ENCODE assay signal across 20 cellular contexts in the genomic region with DNA sequence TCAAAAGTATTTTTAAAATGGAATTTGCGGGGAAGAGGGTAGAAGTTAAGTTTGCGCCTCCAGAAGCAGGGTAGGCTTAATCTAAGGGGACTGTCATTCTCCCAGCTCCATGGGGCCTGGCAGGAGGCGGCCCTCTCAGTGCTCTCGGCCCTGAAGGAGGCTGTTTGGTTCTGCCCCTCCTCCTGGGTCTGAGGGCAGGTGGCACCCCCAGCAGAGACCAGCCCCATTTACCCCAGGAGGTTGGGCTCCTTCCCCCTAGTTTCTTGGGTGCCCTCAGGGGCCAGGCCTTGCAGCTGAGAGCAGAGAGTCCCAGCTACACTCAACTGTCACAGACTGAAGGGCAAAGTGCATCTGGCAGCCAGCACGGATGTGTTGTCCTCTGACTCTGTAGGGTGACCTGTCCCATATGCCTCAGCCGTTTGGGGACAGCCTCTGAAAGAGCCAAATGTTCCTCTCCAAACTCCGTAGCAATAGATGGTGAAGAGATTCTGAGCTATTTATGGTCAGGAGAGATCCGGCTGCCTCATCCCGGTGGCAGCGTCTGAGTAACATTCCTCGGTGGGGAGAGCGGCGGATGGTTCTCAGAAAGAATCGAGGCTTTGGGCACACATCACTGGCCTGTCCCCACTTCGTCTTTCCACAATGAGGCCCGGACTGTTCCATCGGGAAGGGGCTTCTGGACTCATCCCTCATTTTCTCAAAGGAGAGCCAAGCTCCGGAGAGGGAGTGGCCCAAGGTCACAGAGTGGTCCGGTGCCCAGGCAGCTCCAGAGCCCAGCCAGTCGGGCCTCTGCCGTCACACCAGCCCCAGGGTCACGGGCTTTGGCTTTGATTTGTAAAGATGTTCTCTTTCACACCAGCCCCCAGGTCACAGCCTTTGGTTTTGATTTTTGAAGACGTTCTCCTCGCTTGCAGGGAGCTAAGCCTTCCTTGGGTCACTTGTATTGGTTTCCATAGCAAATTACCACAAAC.
DNase-seq lines count a peak whose midpoint lies in the region; ATAC-seq, FAIRE-seq and TF ChIP-seq lines count a peak whose summit lies in the region.
"Had no signal": no experiment of that assay in that cellular context is flagged by ENCODE, and none has a peak within 500 bp of the region (broad histone marks: within the 10 kb centered on the region; RNA-seq: fewer than 3 reads in every experiment).

No MANE protein-coding gene starts in this region.

- H3K36me3 ChIP-seq in left ventricle myocardium inferior (no peaks in the 10 kb centered on the region), HepG2 (replicated peaks in 1 of 2; ENCODE audit: control insufficient read depth in 1 of 2, insufficient read depth in 2 of 2, low read length in 2 of 2) (no peaks in the 10 kb centered on the region), small intestine (ENCODE audit: control insufficient read depth in 2 of 2, insufficient read depth in 2 of 2, low read length in 2 of 2) (no peaks in the 10 kb centered on the region)

- H3K27me3 ChIP-seq in left ventricle myocardium inferior (ENCODE audit: low read depth): no peaks in the 10 kb centered on the region
- peaks cover 5 to 28% of the 10 kb centered on the region in 2 experiments; a peak in 2 of 5 replicates for H3K27me3 ChIP-seq in HepG2 (ENCODE audit: control insufficient read depth in 1 of 2, insufficient read depth in 2 of 2, low read length in 2 of 2)
- no peaks in the 10 kb centered on the region for H3K27me3 ChIP-seq in small intestine (ENCODE audit: control insufficient read depth in 2 of 2, insufficient read depth in 2 of 2, low read length in 2 of 2)

- in situ Hi-C loops in HepG2 (cut with HindIII; ENCODE audit: extremely low pct_ligation_motif_present, low pct_unique_long_range_greater_than_20kb): no loop called here

- DNase-seq in Right ventricle myocardium inferior (ENCODE audit: missing footprints): no peak
- no peak for DNase-seq in cardiac septum (ENCODE audit: low spot score)
- DNase-seq in left ventricle myocardium inferior: no peak
- no peak for DNase-seq in HepG2 (ENCODE audit: low spot score)
- DNase-seq in small intestine: peak; percentile 65
- no peak for DNase-seq in hippocampal formation (lab: John Stamatoyannopoulos, UW)
- no peak for DNase-seq in cerebellum (ENCODE audit: low spot score)
- no peak for DNase-seq in DMS53 treated with DMSO at 0.1 percent for 48 hours (lab: John Stamatoyannopoulos, UW; ENCODE audit: unreplicated experiment)
- DNase-seq: 8988T; CD4-positive, alpha-beta memory T cell; DMS79 treated with DMSO at 0.1 percent for 48 hours; GM23248; NCI-H1048; NCI-H1436 treated with DMSO at 0.1 percent for 48 hours; NCI-H2029 treated with DMSO at 0.1 percent for 48 hours; NCI-H774 had no signal

- no peak for TF ChIP-seq CTCF in left ventricle myocardium inferior (IDR thresholded peaks at IDR 0.05; ENCODE audit: borderline replicate concordance)
- no peak for TF ChIP-seq CTCF in HepG2 (CRISPR knock-in tag; IDR thresholded peaks at IDR 0.05)

- no TSS peak for BruUV-seq in HepG2 (replicated peaks; lab: Mats Ljungman, UMichigan)

- no peak for FAIRE-seq in HepG2 (lab: Jason Lieb, UNC)
- no peak for FAIRE-seq in small intestine (lab: Jason Lieb, UNC)
- FAIRE-seq: D721Med, G401.6, GM18507 had no signal

- TF ChIP-seq EP300 in HepG2 (IDR thresholded peaks at IDR 0.05; ENCODE audit: low read depth in 2 of 2, low read length in 2 of 2) (no peak), HepG2 (CRISPR knock-in tag; IDR thresholded peaks at IDR 0.05; ENCODE audit: borderline replicate concordance) (no peak)

- 35% methylated on average over 14 of the region's 24 CpGs for WGBS in HepG2 (ENCODE audit: low lambda C conversion rate)
- 59 to 72% (median 63%) methylated on average over 24 of the region's 24 CpGs for WGBS in small intestine, 3 donors

- H3K4me1 ChIP-seq in left ventricle myocardium inferior (peaks cover 15% of the 10 kb centered on the region), HepG2 (ENCODE audit: insufficient read depth, low read length) (0 out of 2 replicates have a peak, but pooled peaks cover 7% of the 10 kb centered on the region), small intestine (ENCODE audit: control insufficient read depth in 2 of 2, insufficient read depth in 1 of 2, low read depth in 1 of 2, low read length in 1 of 2) (no peaks in the 10 kb centered on the region)

- CTCF ChIA-PET in HepG2 (lab: Yijun Ruan, JAX; ENCODE audit: low intra/inter-chr PET ratio, low total read pairs): no interaction called here

- H3K4me3 ChIP-seq in left ventricle myocardium inferior: no peak overlapping the region
- H3K4me3 ChIP-seq in HepG2 (replicated peaks in 1 of 3; ENCODE audit: insufficient read depth in 1 of 3, low read depth in 2 of 3, low read length in 3 of 3): no peak overlapping the region
- H3K4me3 ChIP-seq in small intestine (ENCODE audit: low read depth in 1 of 2, low read length in 2 of 2): no peak overlapping the region
- H3K4me3 ChIP-seq: GM23248 had no signal

- TF ChIP-seq POLR2A in HepG2 (IDR thresholded peaks at IDR 0.05; ENCODE audit: insufficient read depth in 1 of 2, low read depth in 2 of 2, low read length in 2 of 2): no peak

- TF ChIP-seq RAD21 in HepG2 (CRISPR knock-in tag; IDR thresholded peaks at IDR 0.05): no peak

- H3K9me3 ChIP-seq in left ventricle myocardium inferior (replicated peaks) (no peaks in the 10 kb centered on the region), HepG2 (ENCODE audit: low read length) (no peaks in the 10 kb centered on the region), small intestine (ENCODE audit: control insufficient read depth, low read depth) (no peaks in the 10 kb centered on the region)

- intact Hi-C loops in Right ventricle myocardium inferior (cut with DNase I) (no loop called here), cardiac septum (cut with DNase I) (no loop called here), left ventricle myocardium inferior (cut with micrococcal nuclease) (no loop called here), HepG2 (cut with micrococcal nuclease; ENCODE audit: unreplicated experiment) (no loop called here)

- no peak overlapping the region for H3K9ac ChIP-seq in HepG2 (ENCODE audit: insufficient read depth, low read depth, low read length)
- H3K9ac ChIP-seq: GM23248, KMS-11 had no signal

- H3K27ac ChIP-seq in left ventricle myocardium inferior (replicated peaks) (peak overlapping the region; percentile 44), HepG2 (ENCODE audit: extremely low read length, insufficient read depth, low read length) (no peak overlapping the region), small intestine (ENCODE audit: low read depth in 1 of 2, low read length in 1 of 2) (no peak overlapping the region)
- H3K27ac ChIP-seq: GM23248, KMS-11 had no signal

- POLR2A ChIA-PET in HepG2 (lab: Yijun Ruan, JAX): no interaction called here

- no peaks in the 10 kb centered on the region for H3K79me2 ChIP-seq in HepG2 (ENCODE audit: insufficient read depth, low read length)

- no peaks in the 10 kb centered on the region; the same call in 1 of the 2 replicates for H4K20me1 ChIP-seq in HepG2 (ENCODE audit: insufficient read depth, low read length)

- ATAC-seq in Right ventricle myocardium inferior (peak; percentile 56), HepG2 (peak; percentile 89)

- H2AFZ ChIP-seq in HepG2 (ENCODE audit: low read length): no peak overlapping the region
- H2AFZ ChIP-seq: GM23248 had no signal

- H3K4me2 ChIP-seq in HepG2 (ENCODE audit: low read depth, low read length): no peak overlapping the region
- H3K4me2 ChIP-seq: KMS-11 had no signal

TF ChIP-seq in HepG2, 621 proteins besides CTCF, POLR2A, EP300 and RAD21:
- TF ChIP-seq HNF4A (CRISPR knock-in tag; IDR thresholded peaks at IDR 0.05) (peak; percentile 50), ZC3H4 (CRISPR knock-in tag; IDR thresholded peaks at IDR 0.05; ENCODE audit: borderline replicate concordance) (no peak)
